Comparison of ENCODE assay signal across 8 cellular contexts in genomic region chr18:56869189-56869777, GRCh38.
DNase-seq lines count a peak whose midpoint lies in the region; ATAC-seq, FAIRE-seq and TF ChIP-seq lines count a peak whose summit lies in the region.

No MANE protein-coding gene starts in this region.

- no peak overlapping the region for H3K4me3 ChIP-seq in bronchial epithelial cell (ENCODE audit: low read depth, low read length)
- H3K4me3 ChIP-seq in lower lobe of right lung: no peak overlapping the region

- no peaks in the 10 kb centered on the region for H3K9me3 ChIP-seq in lower lobe of right lung

- TF ChIP-seq CTCF in C4-2B (conservative IDR thresholded peaks at IDR 0.05) (peak; percentile 86), bronchial epithelial cell (IDR thresholded peaks at IDR 0.05; ENCODE audit: insufficient read depth, low read length, severe bottlenecking) (peak; percentile 67), lower lobe of right lung (IDR thresholded peaks at IDR 0.05) (peak; percentile 55)

- H3K27me3 ChIP-seq in bronchial epithelial cell (ENCODE audit: control insufficient read depth, insufficient read depth, low read length) (no peaks in the 10 kb centered on the region), lower lobe of right lung (ENCODE audit: low read depth) (no peaks in the 10 kb centered on the region)

- ATAC-seq in GM18868 (IDR thresholded peaks at IDR 0.05; ENCODE audit: unreplicated experiment) (peak; percentile 67), lower lobe of right lung (no peak)

- no peaks in the 10 kb centered on the region for H3K4me1 ChIP-seq in lower lobe of right lung

- DNase-seq in HPDE6-E6E7 (ENCODE audit: extremely low spot score): peak; percentile 5
- peak; percentile 23 for DNase-seq in NCI-H774 (lab: John Stamatoyannopoulos, UW)
- DNase-seq in bronchial epithelial cell (ENCODE audit: low read depth): peak; percentile 67
- no peak for DNase-seq in lower lobe of right lung
- DNase-seq in T1000 (lab: John Stamatoyannopoulos, UW): no peak
- no peak for DNase-seq in stimulated activated CD4-positive, alpha-beta T cell treated with anti-CD3 and anti-CD28 coated beads, Interleukin-4, amount 100 ng/mL, for 1 hour

- H3K27ac ChIP-seq in C4-2B (no peak overlapping the region), lower lobe of right lung (no peak overlapping the region)

- intact Hi-C loops in lower lobe of right lung (cut with DNase I): no loop called here

- no peaks in the 10 kb centered on the region for H3K36me3 ChIP-seq in bronchial epithelial cell (ENCODE audit: control insufficient read depth, insufficient read depth, low read length)
- no peaks in the 10 kb centered on the region for H3K36me3 ChIP-seq in lower lobe of right lung

- FAIRE-seq in bronchial epithelial cell (lab: Jason Lieb, UNC): no peak

Comparison
In these comparisons a context has a peak if more than half of its experiments do, and no peak if none do; other contexts are left out.
1. DNase-seq: peak in HPDE6-E6E7 (single experiment), NCI-H774 (single experiment) and bronchial epithelial cell (single experiment); none in lower lobe of right lung (single experiment), T1000 (single experiment) and stimulated activated CD4-positive, alpha-beta T cell treated with anti-CD3 and anti-CD28 coated beads, Interleukin-4, amount 100 ng/mL, for 1 hour (single experiment).
2. Peak in every context shown above with its lines, with median percentiles within 50 percentile points of each other: CTCF ChIP-seq.